Comparison of ENCODE assay signal across 8 cellular contexts in genomic region chr1:236523704-236524141, GRCh38. TPM values are rescaled to one million over a fixed set of nuclear protein-coding genes. Genes with fewer than 3 reads are reported as not detected.
A peak's percentile ranks its signal among the peaks of the same experiment; 100 is the strongest.
DNase-seq lines count a peak whose midpoint lies in the region; ATAC-seq and TF ChIP-seq lines count a peak whose summit lies in the region.

Gene LGALS8 (plus strand): TSS chr1:236523982. CDS start chr1:236526071, 2,089 bp downstream.

- peak; percentile 70 for DNase-seq in NCI-H1436 (lab: John Stamatoyannopoulos, UW)
- DNase-seq in NCI-H1436 treated with DMSO at 0.1 percent for 48 hours (lab: John Stamatoyannopoulos, UW) = no peak
- peak; percentile 69 for DNase-seq in NCI-H2227 treated with DMSO at 0.1 percent for 48 hours (lab: John Stamatoyannopoulos, UW)
- DNase-seq in activated CD4-positive, alpha-beta T cell treated with anti-CD3 and anti-CD28 coated beads, Interleukin-2, amount 10 ng/mL, durations not matched to agents 7 days and 5 days = peak; percentile 87
- peak; percentile 65 for DNase-seq in dedifferentiated amniotic fluid mesenchymal stem cell (ENCODE audit: extremely low spot score)
- DNase-seq in left lung = peak; percentile 92 to 97
- DNase-seq in stimulated activated CD4-positive, alpha-beta T cell treated with anti-CD3 and anti-CD28 coated beads, Interleukin-2, amount 100 ng/mL, for 4 hours (ENCODE audit: low read depth) = peak; percentile 79

- CTCF ChIA-PET in activated CD4-positive, alpha-beta T cell treated with anti-CD3 and anti-CD28 coated beads, Interleukin-2, amount 10 ng/mL, durations not matched to agents 7 days and 5 days (lab: Charles Lee) = interaction anchor here (0.8 to 1.6 kb wide), 2 partner anchors 16 to 243 kb away, joined by 3 read pairs; no protein-coding TSS in a partner anchor

- H3K36me3 ChIP-seq in left lung = peaks cover 0 to 29% of the 10 kb centered on the region in 2 donors

- ATAC-seq in HG02981 (IDR thresholded peaks at IDR 0.05; ENCODE audit: unreplicated experiment) = peak; percentile 59
- ATAC-seq in left lung = peak; percentile 97

- intact Hi-C loops in left lung (cut with DNase I) = no loop called here

- H3K9me3 ChIP-seq in left lung = no peaks in the 10 kb centered on the region

- peak within 1 kb of the TSS; percentile 85 to 97 for H3K27ac ChIP-seq in left lung

- H3K4me3 ChIP-seq in left lung = peak within 1 kb of the TSS; percentile 69 to 99

- POLR2A ChIA-PET in activated CD4-positive, alpha-beta T cell treated with anti-CD3 and anti-CD28 coated beads, Interleukin-2, amount 10 ng/mL, durations not matched to agents 7 days and 5 days (lab: Charles Lee) = interaction anchor here (0.5 to 0.6 kb wide), 2 partner anchors 237 to 508 kb away, joined by 3 to 6 read pairs; no protein-coding TSS in a partner anchor

- H3K4me3 Mint-ChIP-seq in activated CD4-positive, alpha-beta T cell treated with anti-CD3 and anti-CD28 coated beads, Interleukin-2, amount 10 ng/mL, durations not matched to agents 7 days and 5 days = peak within 1 kb of the TSS; percentile 95

- H3K27me3 Mint-ChIP-seq in activated CD4-positive, alpha-beta T cell treated with anti-CD3 and anti-CD28 coated beads, Interleukin-2, amount 10 ng/mL, durations not matched to agents 7 days and 5 days = no peaks in the 10 kb centered on the region

- peak within 1 kb of the TSS; percentile 98 for H3K27ac Mint-ChIP-seq in activated CD4-positive, alpha-beta T cell treated with anti-CD3 and anti-CD28 coated beads, Interleukin-2, amount 10 ng/mL, durations not matched to agents 7 days and 5 days

- H3K27me3 ChIP-seq in left lung = no peaks in the 10 kb centered on the region

- H3K4me1 Mint-ChIP-seq in activated CD4-positive, alpha-beta T cell treated with anti-CD3 and anti-CD28 coated beads, Interleukin-2, amount 10 ng/mL, durations not matched to agents 7 days and 5 days = peaks cover 31% of the 10 kb centered on the region

- H3K4me1 ChIP-seq in left lung = peaks cover 5 to 22% of the 10 kb centered on the region in 2 donors

- peaks cover 5% of the 10 kb centered on the region for H3K9me3 Mint-ChIP-seq in activated CD4-positive, alpha-beta T cell treated with anti-CD3 and anti-CD28 coated beads, Interleukin-2, amount 10 ng/mL, durations not matched to agents 7 days and 5 days

- no peak for TF ChIP-seq CTCF in left lung (IDR thresholded peaks at IDR 0.05)

- peaks cover 29% of the 10 kb centered on the region for H3K36me3 Mint-ChIP-seq in activated CD4-positive, alpha-beta T cell treated with anti-CD3 and anti-CD28 coated beads, Interleukin-2, amount 10 ng/mL, durations not matched to agents 7 days and 5 days (ENCODE audit: low read depth)

RNA-seq across cellular contexts. Expression of gene LGALS8, which starts in this region (rescaled TPM):
- 100 to 1,000 TPM in 1 of 2 experiments, 10 to 100 TPM in 1; 99.5 to 107 TPM for total RNA-seq in activated CD4-positive, alpha-beta T cell treated with anti-CD3 and anti-CD28 coated beads, Interleukin-2, amount 10 ng/mL, durations not matched to agents 7 days and 5 days
- 10 to 100 TPM; 64.2 to 78.8 TPM for total RNA-seq in left lung
